In genomic region chr15:30992073-30992363, GRCh38 we compare ENCODE assay signal across 8 cellular contexts. TPM values are rescaled to one million over a fixed set of nuclear protein-coding genes. Genes with fewer than 3 reads are reported as not detected.
DNase-seq lines count a peak whose midpoint lies in the region; ATAC-seq and TF ChIP-seq lines count a peak whose summit lies in the region.

No MANE protein-coding gene starts in this region.

- no peak for DNase-seq in CD4-positive, CD25-positive, alpha-beta regulatory T cell
- DNase-seq in body of pancreas (no peak), lung (ENCODE audit: low spot score) (no peak), upper lobe of right lung (no peak), hippocampal formation (lab: John Stamatoyannopoulos, UW) (no peak), germinal center (ENCODE audit: low spot score) (no peak)
- DNase-seq in activated CD8-positive, alpha-beta memory T cell treated with anti-CD3 and anti-CD28 coated beads for 24 hours = no peak

- peaks cover 6% of the 10 kb centered on the region for H3K36me3 Mint-ChIP-seq in CD4-positive, CD25-positive, alpha-beta regulatory T cell

- H3K27ac Mint-ChIP-seq in CD4-positive, CD25-positive, alpha-beta regulatory T cell = peak overlapping the region; percentile 73 to 90 (median 76)

- H3K27me3 ChIP-seq in CD4-positive, CD25-positive, alpha-beta regulatory T cell (ENCODE audit: control insufficient read depth, insufficient read depth, low read length) = no peaks in the 10 kb centered on the region
- H3K27me3 ChIP-seq in body of pancreas = no peaks in the 10 kb centered on the region
- no peaks in the 10 kb centered on the region for H3K27me3 ChIP-seq in lung (ENCODE audit: control insufficient read depth, insufficient read depth)
- H3K27me3 ChIP-seq in upper lobe of right lung = no peaks in the 10 kb centered on the region

- peaks cover 27% of the 10 kb centered on the region for H3K27me3 Mint-ChIP-seq in CD4-positive, CD25-positive, alpha-beta regulatory T cell

- peak overlapping the region; percentile 85 to 91 (median 88) for H3K4me3 Mint-ChIP-seq in CD4-positive, CD25-positive, alpha-beta regulatory T cell

- whole genome bisulfite sequencing in body of pancreas, 2 donors = 0% methylated on average over 10 of the region's 10 CpGs
- 0 to 1% methylated on average over 10 of the region's 10 CpGs for WGBS in lung, 2 donors

- H3K4me1 Mint-ChIP-seq in CD4-positive, CD25-positive, alpha-beta regulatory T cell = peaks cover 15 to 42% (median 18%) of the 10 kb centered on the region in 4 donors

- H3K4me1 ChIP-seq in CD4-positive, CD25-positive, alpha-beta regulatory T cell (ENCODE audit: control insufficient read depth, insufficient read depth, low read length, poor library complexity, severe bottlenecking) = peaks cover 35% of the 10 kb centered on the region
- H3K4me1 ChIP-seq in body of pancreas = peaks cover 30% of the 10 kb centered on the region
- H3K4me1 ChIP-seq in lung (ENCODE audit: control insufficient read depth in 2 of 2, insufficient read depth in 2 of 2, low read length in 2 of 2) = peaks cover 2 to 16% of the 10 kb centered on the region in 2 donors
- H3K4me1 ChIP-seq in upper lobe of right lung = peaks cover 14% of the 10 kb centered on the region

- peaks cover 0 to 4% (median 0%) of the 10 kb centered on the region in 7 donors for H3K9me3 Mint-ChIP-seq in CD4-positive, CD25-positive, alpha-beta regulatory T cell

- TF ChIP-seq POLR2A in body of pancreas (IDR thresholded peaks at IDR 0.05) = no peak

- ATAC-seq in CD4-positive, CD25-positive, alpha-beta regulatory T cell (ENCODE audit: low read depth in 2 of 2) = no peak
- ATAC-seq in HG03442 (IDR thresholded peaks at IDR 0.05; ENCODE audit: unreplicated experiment) = peak; percentile 25
- no peak for ATAC-seq in body of pancreas
- ATAC-seq in lung (ENCODE audit: insufficient read depth, low FRiP score) = no peak
- ATAC-seq in upper lobe of right lung = no peak

- no peaks in the 10 kb centered on the region for H3K9me3 ChIP-seq in CD4-positive, CD25-positive, alpha-beta regulatory T cell (ENCODE audit: control insufficient read depth in 2 of 2, low read length in 2 of 2)
- no peaks in the 10 kb centered on the region for H3K9me3 ChIP-seq in body of pancreas
- no peaks in the 10 kb centered on the region for H3K9me3 ChIP-seq in lung (ENCODE audit: control insufficient read depth in 2 of 2, insufficient read depth in 1 of 2, low read length in 1 of 2)
- H3K9me3 ChIP-seq in upper lobe of right lung = no peaks in the 10 kb centered on the region

- intact Hi-C loops in body of pancreas (cut with DNase I) (no loop called here), upper lobe of right lung (cut with DNase I) (no loop called here)

- H3K36me3 ChIP-seq in CD4-positive, CD25-positive, alpha-beta regulatory T cell (ENCODE audit: control insufficient read depth, insufficient read depth, low read length) = no peaks in the 10 kb centered on the region
- H3K36me3 ChIP-seq in body of pancreas (replicated peaks in 1 of 2; ENCODE audit: insufficient read depth in 1 of 2, low read depth in 2 of 2) = no peaks in the 10 kb centered on the region
- H3K36me3 ChIP-seq in lung (ENCODE audit: control insufficient read depth in 2 of 2, insufficient read depth in 2 of 2, low read length in 2 of 2) = no peaks in the 10 kb centered on the region
- H3K36me3 ChIP-seq in upper lobe of right lung = peaks cover 7% of the 10 kb centered on the region

- peak overlapping the region; percentile 70 for H3K27ac ChIP-seq in CD4-positive, CD25-positive, alpha-beta regulatory T cell (ENCODE audit: insufficient read depth, low read length, poor library complexity, severe bottlenecking)
- peak overlapping the region; percentile 74 to 98 (median 96) for H3K27ac ChIP-seq in body of pancreas
- H3K27ac ChIP-seq in lung (ENCODE audit: low read depth in 1 of 2, low read length in 1 of 2) = peak overlapping the region; percentile 99 to 100
- peak overlapping the region; percentile 97 for H3K27ac ChIP-seq in upper lobe of right lung

- H3K4me3 ChIP-seq in CD4-positive, CD25-positive, alpha-beta regulatory T cell (ENCODE audit: low read depth, low read length) = peak overlapping the region; percentile 59
- H3K4me3 ChIP-seq in body of pancreas = peak overlapping the region; percentile 80 to 93
- peak overlapping the region; percentile 99 for H3K4me3 ChIP-seq in lung
- H3K4me3 ChIP-seq in upper lobe of right lung = peak overlapping the region; percentile 93

- TF ChIP-seq CTCF in body of pancreas (IDR thresholded peaks at IDR 0.05) (no peak), lung (IDR thresholded peaks at IDR 0.05; ENCODE audit: control extremely low read depth, extremely low read depth) (no peak), upper lobe of right lung (IDR thresholded peaks at IDR 0.05) (no peak)

RNA-seq across cellular contexts. Expression of gene MTMR10, which starts 0.6 kb away (rescaled TPM):
- 36.5 TPM for total RNA-seq in CD4-positive, CD25-positive, alpha-beta regulatory T cell
- polyA plus RNA-seq in CD4-positive, CD25-positive, alpha-beta regulatory T cell = 1 to 10 TPM; 6.1 to 7.3 (median 6.6) TPM
- total RNA-seq in body of pancreas = 10 to 100 TPM; 14.5 to 22.3 TPM
- total RNA-seq in lung = 10 to 100 TPM; 30.3 to 52.7 TPM
- polyA plus RNA-seq in lung = 10 to 100 TPM in 1 of 2 donors, 1 to 10 TPM in 1; 9.5 to 12.6 TPM
- total RNA-seq in upper lobe of right lung = 36.2 TPM
